9 cellular contexts compared by ENCODE assay signal in genomic region chr13:101624210-101624922, GRCh38.
DNase-seq lines count a peak whose midpoint lies in the region; ATAC-seq and TF ChIP-seq lines count a peak whose summit lies in the region.
"Had no signal": no experiment of that assay in that cellular context is flagged by ENCODE, and none has a peak within 500 bp of the region (broad histone marks: within the 10 kb centered on the region; RNA-seq: fewer than 3 reads in every experiment).

No MANE protein-coding gene starts in this region.

- H3K9me3 Mint-ChIP-seq in effector memory CD8-positive, alpha-beta T cell = no peaks in the 10 kb centered on the region
- H3K9me3 Mint-ChIP-seq in osteocyte (ENCODE audit: unreplicated experiment) = no peaks in the 10 kb centered on the region
- no peaks in the 10 kb centered on the region for H3K9me3 Mint-ChIP-seq in T-helper 2 cell treated with Interferon-gamma antibody and Interleukin-4, amounts not matched to agents 5 μg/mL and 100 μg/mL, for 36 hours

- no peaks in the 10 kb centered on the region for H3K36me3 Mint-ChIP-seq in effector memory CD8-positive, alpha-beta T cell (ENCODE audit: insufficient read depth)
- peaks cover 49% of the 10 kb centered on the region for H3K36me3 Mint-ChIP-seq in osteocyte (ENCODE audit: unreplicated experiment)
- H3K36me3 Mint-ChIP-seq in T-helper 2 cell treated with Interferon-gamma antibody and Interleukin-4, amounts not matched to agents 5 μg/mL and 100 μg/mL, for 36 hours (ENCODE audit: low read depth) = no peaks in the 10 kb centered on the region

- ATAC-seq in effector memory CD8-positive, alpha-beta T cell (replicated peaks) = no peak

- H3K27me3 Mint-ChIP-seq in effector memory CD8-positive, alpha-beta T cell = no peaks in the 10 kb centered on the region
- H3K27me3 Mint-ChIP-seq in osteocyte (ENCODE audit: unreplicated experiment) = no peaks in the 10 kb centered on the region
- peaks cover 18% of the 10 kb centered on the region for H3K27me3 Mint-ChIP-seq in T-helper 2 cell treated with Interferon-gamma antibody and Interleukin-4, amounts not matched to agents 5 μg/mL and 100 μg/mL, for 36 hours (ENCODE audit: low read depth)

- H3K4me3 Mint-ChIP-seq in effector memory CD8-positive, alpha-beta T cell = peak overlapping the region; percentile 68 to 72
- peak overlapping the region; percentile 20 for H3K4me3 Mint-ChIP-seq in osteocyte (ENCODE audit: unreplicated experiment)
- H3K4me3 Mint-ChIP-seq in T-helper 2 cell treated with Interferon-gamma antibody and Interleukin-4, amounts not matched to agents 5 μg/mL and 100 μg/mL, for 36 hours = no peak overlapping the region

- DNase-seq in EH (ENCODE audit: low read depth) (peak; percentile 18), NCI-H2081 treated with DMSO at 0.1 percent for 48 hours (lab: John Stamatoyannopoulos, UW) (peak; percentile 81), osteocyte (ENCODE audit: extremely low spot score, unreplicated experiment) (no peak), activated gamma-delta T cell (lab: John Stamatoyannopoulos, UW) (no peak), NCI-H526 treated with DMSO at 0.1 percent for 48 hours (lab: John Stamatoyannopoulos, UW) (no peak), occipital lobe (lab: John Stamatoyannopoulos, UW) (no peak)
- no peak for DNase-seq in effector memory CD8-positive, alpha-beta T cell
- DNase-seq in T-helper 2 cell treated with Interferon-gamma antibody and Interleukin-4, amounts not matched to agents 5 μg/mL and 100 μg/mL, for 36 hours (ENCODE audit: low spot score) = no peak
- DNase-seq: NCI-H2171 treated with DMSO at 0.1 percent for 48 hours had no signal

- no peak for TF ChIP-seq CTCF in osteocyte (IDR thresholded peaks at IDR 0.05)

- H3K27ac Mint-ChIP-seq in effector memory CD8-positive, alpha-beta T cell = peak overlapping the region; percentile 90
- H3K27ac Mint-ChIP-seq in osteocyte (ENCODE audit: unreplicated experiment) = peak overlapping the region; percentile 84
- H3K27ac Mint-ChIP-seq in T-helper 2 cell treated with Interferon-gamma antibody and Interleukin-4, amounts not matched to agents 5 μg/mL and 100 μg/mL, for 36 hours = no peak overlapping the region

- peaks cover 14 to 24% of the 10 kb centered on the region in 2 donors for H3K4me1 Mint-ChIP-seq in effector memory CD8-positive, alpha-beta T cell (ENCODE audit: low read depth in 2 of 2)
- peaks cover 76% of the 10 kb centered on the region for H3K4me1 Mint-ChIP-seq in osteocyte (ENCODE audit: unreplicated experiment)
- peaks cover 36% of the 10 kb centered on the region for H3K4me1 Mint-ChIP-seq in T-helper 2 cell treated with Interferon-gamma antibody and Interleukin-4, amounts not matched to agents 5 μg/mL and 100 μg/mL, for 36 hours (ENCODE audit: low read depth)

Comparison
In these comparisons a context has a peak if more than half of its experiments do, and no peak if none do; other contexts are left out.
1. DNase-seq: peak in EH (single experiment) and NCI-H2081 treated with DMSO at 0.1 percent for 48 hours (single experiment); none in effector memory CD8-positive, alpha-beta T cell (0 of 3), osteocyte (single experiment), activated gamma-delta T cell (single experiment), NCI-H526 treated with DMSO at 0.1 percent for 48 hours (single experiment), occipital lobe (single experiment) and T-helper 2 cell treated with Interferon-gamma antibody and Interleukin-4, amounts not matched to agents 5 μg/mL and 100 μg/mL, for 36 hours (single experiment).